In the genomic region with DNA sequence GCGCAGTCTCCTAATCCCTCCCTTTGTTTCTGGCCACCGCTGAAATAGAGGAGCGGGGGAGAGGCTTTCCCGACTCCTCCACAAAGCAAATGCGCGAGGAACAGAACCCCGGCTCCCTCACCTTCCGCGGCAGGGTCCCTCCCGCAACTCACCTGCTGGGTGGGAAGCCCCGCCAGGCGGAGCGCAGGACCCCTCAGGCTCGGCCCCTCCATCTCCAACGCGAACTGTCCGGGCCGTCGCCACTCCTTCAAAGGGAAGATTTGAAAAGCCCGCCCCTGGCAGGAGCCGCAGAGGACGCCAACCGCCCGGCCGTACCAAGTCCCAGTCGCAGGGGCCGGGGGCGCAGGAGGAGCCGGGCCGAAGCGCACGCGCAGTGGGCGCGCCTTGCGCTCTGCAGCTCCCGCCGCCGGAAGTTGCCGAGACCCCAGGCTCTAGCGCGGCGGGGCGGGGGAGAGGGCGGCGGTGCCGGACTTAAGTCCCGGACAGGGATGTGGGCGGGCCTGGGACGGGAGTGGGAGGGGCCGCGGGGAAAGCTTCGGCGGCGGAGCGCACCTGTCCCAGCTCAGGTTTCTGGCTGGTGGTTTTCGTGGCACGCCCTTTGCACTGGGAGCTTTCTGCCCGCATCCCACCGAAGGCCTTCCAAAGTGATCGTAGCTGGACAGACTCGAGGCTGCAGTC, we compare ENCODE assay signal across 8 cellular contexts. TPM values are rescaled to one million over a fixed set of nuclear protein-coding genes. Genes with fewer than 3 reads are reported as not detected.
A peak's percentile ranks its signal among the peaks of the same experiment; 100 is the strongest.
DNase-seq lines count a peak whose midpoint lies in the region; ATAC-seq and TF ChIP-seq lines count a peak whose summit lies in the region.

TSS of gene RTKN2 (minus strand) at position 446 of the 678 bp plus-strand sequence. CDS start at position 212, 234 bp downstream.

- H3K36me3 Mint-ChIP-seq in activated CD4-positive, alpha-beta memory T cell treated with anti-CD3 and anti-CD28 coated beads, Interleukin-2, amount 10 ng/mL, durations not matched to agents 7 days and 5 days (ENCODE audit: low read depth), result no peaks in the 10 kb centered on the region

- H3K4me3 ChIP-seq in lower lobe of right lung, result peak within 1 kb of the TSS; percentile 76

- H3K4me3 Mint-ChIP-seq in activated CD4-positive, alpha-beta memory T cell treated with anti-CD3 and anti-CD28 coated beads, Interleukin-2, amount 10 ng/mL, durations not matched to agents 7 days and 5 days, result peak within 1 kb of the TSS; percentile 78

- H3K4me1 Mint-ChIP-seq in activated CD4-positive, alpha-beta memory T cell treated with anti-CD3 and anti-CD28 coated beads, Interleukin-2, amount 10 ng/mL, durations not matched to agents 7 days and 5 days, result peaks cover 28% of the 10 kb centered on the region

- in situ Hi-C loops in ACHN (cut with HindIII; ENCODE audit: low pct_ligation_motif_present, low pct_unique_long_range_greater_than_20kb, low sequenced_read_pairs), result no loop called here

- CTCF ChIA-PET in activated CD4-positive, alpha-beta memory T cell treated with anti-CD3 and anti-CD28 coated beads, Interleukin-2, amount 10 ng/mL, durations not matched to agents 7 days and 5 days (lab: Charles Lee), result interaction anchor here (0.6 to 1.0 kb wide), 2 partner anchors 169 to 516 kb away, joined by 3 read pairs; no protein-coding TSS in a partner anchor

- H3K4me1 ChIP-seq in lower lobe of right lung, result peaks cover 15% of the 10 kb centered on the region

- no peaks in the 10 kb centered on the region for H3K9me3 Mint-ChIP-seq in activated CD4-positive, alpha-beta memory T cell treated with anti-CD3 and anti-CD28 coated beads, Interleukin-2, amount 10 ng/mL, durations not matched to agents 7 days and 5 days

- H3K27ac ChIP-seq in lower lobe of right lung, result peak within 1 kb of the TSS; percentile 44

- intact Hi-C loops in lower lobe of right lung (cut with DNase I), result no loop called here

- peaks cover 25% of the 10 kb centered on the region for H3K27me3 Mint-ChIP-seq in activated CD4-positive, alpha-beta memory T cell treated with anti-CD3 and anti-CD28 coated beads, Interleukin-2, amount 10 ng/mL, durations not matched to agents 7 days and 5 days

- peak; percentile 78 for ATAC-seq in GM18909 (IDR thresholded peaks at IDR 0.05; ENCODE audit: poor library complexity, unreplicated experiment)
- peak; percentile 54 for ATAC-seq in HG03196 (IDR thresholded peaks at IDR 0.05; ENCODE audit: unreplicated experiment)
- peak; percentile 95 for ATAC-seq in lower lobe of right lung

- no peaks in the 10 kb centered on the region for H3K9me3 ChIP-seq in lower lobe of right lung

- POLR2A ChIA-PET in activated CD4-positive, alpha-beta memory T cell treated with anti-CD3 and anti-CD28 coated beads, Interleukin-2, amount 10 ng/mL, durations not matched to agents 7 days and 5 days (lab: Charles Lee), result interaction anchor here (0.8 to 2.0 kb wide), 8 partner anchors 85 to 367 kb away, joined by 3 to 5 read pairs (median 3); partner anchors contain the start of gene ARID5B

- H3K27me3 ChIP-seq in lower lobe of right lung (ENCODE audit: low read depth), result peaks cover 12% of the 10 kb centered on the region

- no peak within 1 kb of the TSS for H3K27ac Mint-ChIP-seq in activated CD4-positive, alpha-beta memory T cell treated with anti-CD3 and anti-CD28 coated beads, Interleukin-2, amount 10 ng/mL, durations not matched to agents 7 days and 5 days

- TF ChIP-seq CTCF in lower lobe of right lung (IDR thresholded peaks at IDR 0.05), result no peak

- DNase-seq in ACHN, result peak; percentile 88
- peak; percentile 35 for DNase-seq in NCI-H524 treated with DMSO at 0.1 percent for 48 hours (lab: John Stamatoyannopoulos, UW)
- DNase-seq in activated CD4-positive, alpha-beta memory T cell treated with anti-CD3 and anti-CD28 coated beads, Interleukin-2, amount 10 ng/mL, durations not matched to agents 7 days and 5 days, result peak; percentile 77
- DNase-seq in effector CD4-positive, alpha-beta T cell, result peak; percentile 42
- peak; percentile 89 for DNase-seq in lower lobe of right lung
- peak; percentile 59 to 68 for DNase-seq in stimulated activated CD4-positive, alpha-beta T cell treated with anti-CD3 and anti-CD28 coated beads, Interleukin-4, amount 100 ng/mL, for 4 hours

- no peaks in the 10 kb centered on the region for H3K36me3 ChIP-seq in lower lobe of right lung

RNA-seq across cellular contexts. Expression of gene RTKN2, which starts in this region (rescaled TPM):
- total RNA-seq in activated CD4-positive, alpha-beta memory T cell treated with anti-CD3 and anti-CD28 coated beads, Interleukin-2, amount 10 ng/mL, durations not matched to agents 7 days and 5 days, result 1 to 10 TPM; 6.6 to 6.9 TPM
- total RNA-seq in lower lobe of right lung, result 109 TPM

Comparison
In these comparisons a context has a peak if more than half of its experiments do, and no peak if none do; other contexts are left out.
1. Peak in every context shown above with its lines: DNase-seq, ATAC-seq, H3K4me3 ChIP-seq and H3K27ac ChIP-seq.
2. RNA of gene RTKN2 (total RNA-seq): 109 TPM in lower lobe of right lung (single experiment); 6.6 to 6.9 TPM in activated CD4-positive, alpha-beta memory T cell treated with anti-CD3 and anti-CD28 coated beads, Interleukin-2, amount 10 ng/mL, durations not matched to agents 7 days and 5 days; every median in the first group is over 10 times any median in the second.
3. DNase-seq: peak in every context shown above with its lines; median percentile 89 in lower lobe of right lung; 88 in ACHN; 77 in activated CD4-positive, alpha-beta memory T cell treated with anti-CD3 and anti-CD28 coated beads, Interleukin-2, amount 10 ng/mL, durations not matched to agents 7 days and 5 days; 64 in stimulated activated CD4-positive, alpha-beta T cell treated with anti-CD3 and anti-CD28 coated beads, Interleukin-4, amount 100 ng/mL, for 4 hours; 42 in effector CD4-positive, alpha-beta T cell; 35 in NCI-H524 treated with DMSO at 0.1 percent for 48 hours.